In the genomic region with DNA sequence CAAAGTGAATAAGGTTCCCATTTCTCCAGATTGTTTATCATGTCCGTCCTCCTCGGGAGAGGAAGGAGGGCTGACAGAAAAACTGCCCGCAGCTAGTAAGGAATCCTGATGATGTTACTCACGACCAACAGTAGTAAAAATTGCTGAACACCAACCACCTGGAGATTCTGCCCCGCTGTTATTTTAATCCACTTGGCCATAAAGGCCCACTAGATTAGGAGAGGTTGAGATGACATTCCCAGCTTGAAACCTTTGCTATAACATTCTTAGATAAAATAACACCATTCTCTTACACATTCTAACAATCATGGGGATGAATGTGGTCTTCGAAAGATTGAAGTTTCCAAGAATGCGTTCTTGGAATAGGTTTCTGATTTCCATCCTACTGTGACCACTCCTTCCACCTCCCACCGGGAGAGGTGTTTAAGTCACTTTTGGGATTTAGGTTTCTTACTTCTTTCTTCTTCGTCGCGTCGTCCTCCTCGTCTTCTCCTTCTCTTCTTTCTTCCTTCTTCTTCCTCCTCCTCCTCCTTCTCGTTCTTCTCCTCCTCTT, we compare ENCODE assay signal across 10 cellular contexts. TPM values are rescaled to one million over a fixed set of nuclear protein-coding genes. Genes with fewer than 3 reads are reported as not detected.
DNase-seq lines count a peak whose midpoint lies in the region; ATAC-seq, FAIRE-seq and TF ChIP-seq lines count a peak whose summit lies in the region.
"Had no signal": no experiment of that assay in that cellular context is flagged by ENCODE, and none has a peak within 500 bp of the region (broad histone marks: within the 10 kb centered on the region; RNA-seq: fewer than 3 reads in every experiment).

No MANE protein-coding gene starts in this region.

- WGBS in A549 (ENCODE audit: missing lambda C conversion rate), result 88% methylated on average over 14 of the region's 14 CpGs
- WGBS in mesodermal cell (ENCODE audit: insufficient coverage in 2 of 2), 2 experiments, result 0 to 1% methylated on average over 8 to 12 of the region's 14 CpGs

- ATAC-seq in A549, result no peak

- H3K27ac ChIP-seq in A549 (no peak overlapping the region), mesodermal cell (ENCODE audit: low read depth, low read length, severe bottlenecking) (peak overlapping the region; percentile 51), RWPE1 (no peak overlapping the region)
- H3K27ac ChIP-seq: SJSA1 had no signal

- H3K9me3 ChIP-seq in A549 (no peaks in the 10 kb centered on the region), mesodermal cell (ENCODE audit: control insufficient read depth, low read length) (no peaks in the 10 kb centered on the region)
- H3K9me3 ChIP-seq: SJSA1 had no signal

- H3K4me1 ChIP-seq in A549 (peaks cover 13% of the 10 kb centered on the region; the same call in 2 of the 3 replicates), mesodermal cell (ENCODE audit: control insufficient read depth, insufficient read depth, low read length, poor library complexity, severe bottlenecking) (peaks cover 40% of the 10 kb centered on the region)

- no peak for FAIRE-seq in A549 (lab: Jason Lieb, UNC)
- no peak for FAIRE-seq in GM12891 (lab: Jason Lieb, UNC)
- FAIRE-seq: GM18507 had no signal

- H3K4me3 ChIP-seq in A549 (no peak overlapping the region; the same call in 2 of the 3 replicates), cardiac fibroblast (replicated peaks in 1 of 2; ENCODE audit: low read depth in 2 of 2, low read length in 2 of 2) (peak overlapping the region; percentile 61 to 65), mesodermal cell (ENCODE audit: extremely low read depth, insufficient read depth, low read length, poor library complexity, severe bottlenecking) (peak overlapping the region; percentile 78)
- H3K4me3 ChIP-seq: SJSA1 had no signal

- no peak for TF ChIP-seq CTCF in A549 (IDR thresholded peaks at IDR 0.05)
- no peak for TF ChIP-seq CTCF in cardiac fibroblast (IDR thresholded peaks at IDR 0.05; ENCODE audit: low read depth, low read length)
- TF ChIP-seq CTCF in RWPE1 (conservative IDR thresholded peaks at IDR 0.05; ENCODE audit: low read depth), result no peak

- no peak for TF ChIP-seq RAD21 in A549 (conservative IDR thresholded peaks at IDR 0.05 in 1 of 2, IDR thresholded peaks at IDR 0.05 in 1 of 2)

- POLR2A ChIA-PET in A549 (lab: Yijun Ruan, JAX), result no interaction called here
- POLR2A ChIA-PET in RWPE1 (lab: Yijun Ruan, JAX; ENCODE audit: low non-redundant PET), result no interaction called here

- CTCF ChIA-PET in A549 (lab: Yijun Ruan, JAX) (no interaction called here), RWPE1 (lab: Yijun Ruan, JAX) (no interaction called here)

- no peak for TF ChIP-seq POLR2A in A549 (IDR thresholded peaks at IDR 0.05; ENCODE audit: low read length)
- TF ChIP-seq POLR2A in GM12891 (IDR thresholded peaks at IDR 0.05; ENCODE audit: low read depth, low read length), result no peak

- H3K36me3 ChIP-seq in mesodermal cell (ENCODE audit: control insufficient read depth, insufficient read depth, low read length), result no peaks in the 10 kb centered on the region
- H3K36me3 ChIP-seq: SJSA1 had no signal

- peak overlapping the region; percentile 93; the same call in 2 of the 3 replicates for H3K4me2 ChIP-seq in A549

- DNase-seq in A549 (ENCODE audit: low read depth in 1 of 2, low spot score in 1 of 2) (no peak), HCEC 1CT (peak; percentile 65), cardiac fibroblast (ENCODE audit: low read depth in 2 of 2) (peak in 1 of 2 donors; percentile 24), NCI-H1105 treated with DMSO at 0.1 percent for 48 hours (lab: John Stamatoyannopoulos, UW) (no peak), iPS-NIHi7 (ENCODE audit: extremely low spot score) (no peak), GM12891 (ENCODE audit: insufficient read length, low spot score) (no peak), RWPE1 (ENCODE audit: low spot score) (no peak)

- no peak for TF ChIP-seq EP300 in A549 (IDR thresholded peaks at IDR 0.05)

TF ChIP-seq in A549, 52 proteins besides CTCF, POLR2A, EP300 and RAD21:
- TF ChIP-seq KDM1A (IDR thresholded peaks at IDR 0.05; ENCODE audit: low read depth) (no peak), ZC3H11A (IDR thresholded peaks at IDR 0.05) (no peak), MAFK (IDR thresholded peaks at IDR 0.05; ENCODE audit: partially characterized antibody) (no peak), ZFP36 (IDR thresholded peaks at IDR 0.05; ENCODE audit: borderline replicate concordance, partially characterized antibody) (no peak)
- TF ChIP-seq, protein P1, sequence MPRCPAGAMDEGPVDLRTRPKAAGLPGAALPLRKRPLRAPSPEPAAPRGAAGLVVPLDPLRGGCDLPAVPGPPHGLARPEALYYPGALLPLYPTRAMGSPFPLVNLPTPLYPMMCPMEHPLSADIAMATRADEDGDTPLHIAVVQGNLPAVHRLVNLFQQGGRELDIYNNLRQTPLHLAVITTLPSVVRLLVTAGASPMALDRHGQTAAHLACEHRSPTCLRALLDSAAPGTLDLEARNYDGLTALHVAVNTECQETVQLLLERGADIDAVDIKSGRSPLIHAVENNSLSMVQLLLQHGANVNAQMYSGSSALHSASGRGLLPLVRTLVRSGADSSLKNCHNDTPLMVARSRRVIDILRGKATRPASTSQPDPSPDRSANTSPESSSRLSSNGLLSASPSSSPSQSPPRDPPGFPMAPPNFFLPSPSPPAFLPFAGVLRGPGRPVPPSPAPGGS (IDR thresholded peaks at IDR 0.05), result no peak
- TF ChIP-seq, protein P2, sequence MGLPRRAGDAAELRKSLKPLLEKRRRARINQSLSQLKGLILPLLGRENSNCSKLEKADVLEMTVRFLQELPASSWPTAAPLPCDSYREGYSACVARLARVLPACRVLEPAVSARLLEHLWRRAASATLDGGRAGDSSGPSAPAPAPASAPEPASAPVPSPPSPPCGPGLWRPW (IDR thresholded peaks at IDR 0.05), result no peak
- TF ChIP-seq, protein P3, sequence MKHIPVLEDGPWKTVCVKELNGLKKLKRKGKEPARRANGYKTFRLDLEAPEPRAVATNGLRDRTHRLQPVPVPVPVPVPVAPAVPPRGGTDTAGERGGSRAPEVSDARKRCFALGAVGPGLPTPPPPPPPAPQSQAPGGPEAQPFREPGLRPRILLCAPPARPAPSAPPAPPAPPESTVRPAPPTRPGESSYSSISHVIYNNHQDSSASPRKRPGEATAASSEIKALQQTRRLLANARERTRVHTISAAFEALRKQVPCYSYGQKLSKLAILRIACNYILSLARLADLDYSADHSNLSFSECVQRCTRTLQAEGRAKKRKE (CRISPR knock-in tag; IDR thresholded peaks at IDR 0.05; ENCODE audit: low read depth), result no peak
TF ChIP-seq in A549: peak in this region for 0.

TF ChIP-seq in GM12891, 5 proteins besides CTCF, POLR2A, EP300 and RAD21:
- TF ChIP-seq POU2F2 (IDR thresholded peaks at IDR 0.05; ENCODE audit: low read depth, low read length) (no peak), TAF1 (IDR thresholded peaks at IDR 0.05; ENCODE audit: low read depth, low read length) (no peak), PAX5 (IDR thresholded peaks at IDR 0.05; ENCODE audit: insufficient read depth, low read length, severe bottlenecking) (no peak), POLR2AphosphoS5 (IDR thresholded peaks at IDR 0.05; ENCODE audit: low read depth, low read length) (no peak), SPI1 (IDR thresholded peaks at IDR 0.05; ENCODE audit: low read depth, low read length) (no peak)

RNA-seq across cellular contexts. Expression of a gene that starts 1.9 kb away (rescaled TPM):
- polyA plus RNA-seq in A549 (2011; rRNA removed) (1.6 and 2.4 TPM in 2 replicates), A549 (2017; fragmentation: RNase III; extraction: RNeasy Plus Mini Kit Qiagen cat#74134 plus additional on column Dnase treatment) (0.72 to 0.88 TPM (median 0.84 TPM) in 3 replicates)
- polyA plus RNA-seq in A549 (2012; cell fraction: cytosol; rRNA removed), result 0.37 and 0.41 TPM in 2 replicates
- 0.46 and 0.71 TPM in 2 replicates for polyA plus RNA-seq in A549 (2012; cell fraction: nucleus; rRNA removed)
- polyA minus RNA-seq in A549 (2011; rRNA and poly(A)+ RNA removed), result 2.3 and 2.5 TPM in 2 replicates
- 32.7 TPM for polyA plus RNA-seq in mesodermal cell (2013, experiment 1 of 2)
- 28.1 TPM for polyA plus RNA-seq in mesodermal cell (2013, experiment 2 of 2)
- 0.01 TPM for polyA plus RNA-seq in GM12891 (2012; ENCODE audit: low read depth, missing spikeins)
